16 cellular contexts compared by ENCODE assay signal in the genomic region with DNA sequence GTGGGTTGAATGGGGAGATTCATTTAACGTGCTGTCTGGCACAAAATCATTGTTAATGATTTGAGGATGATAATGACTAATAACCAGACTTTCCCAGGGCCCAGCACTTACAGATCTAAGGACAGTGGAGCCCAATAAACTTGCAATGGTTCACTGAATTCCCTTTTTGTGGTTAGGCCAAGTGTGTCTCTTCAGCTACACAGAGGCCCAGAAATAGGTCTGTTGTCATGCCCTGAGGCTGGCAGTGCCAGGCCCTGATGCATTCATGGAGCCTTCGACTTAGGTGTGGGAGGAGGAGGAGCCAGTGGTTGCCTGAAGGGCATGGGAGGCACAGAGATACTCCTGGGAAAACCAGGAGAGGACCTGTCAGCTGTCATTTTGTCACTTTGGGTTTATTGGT. TPM values are rescaled to one million over a fixed set of nuclear protein-coding genes. Genes with fewer than 3 reads are reported as not detected.
DNase-seq lines count a peak whose midpoint lies in the region; ATAC-seq and TF ChIP-seq lines count a peak whose summit lies in the region.
"Had no signal": no experiment of that assay in that cellular context is flagged by ENCODE, and none has a peak within 500 bp of the region (broad histone marks: within the 10 kb centered on the region; RNA-seq: fewer than 3 reads in every experiment).

No MANE protein-coding gene starts in this region.

- TF ChIP-seq CTCF in epithelial cell of proximal tubule (conservative IDR thresholded peaks at IDR 0.05; ENCODE audit: low read depth, low read length) (no peak), neural crest cell (conservative IDR thresholded peaks at IDR 0.05) (no peak)

- H3K4me1 Mint-ChIP-seq in neural crest cell, result peaks cover 19% of the 10 kb centered on the region
- H3K4me1 Mint-ChIP-seq: CD14-positive monocyte had no signal

- no peaks in the 10 kb centered on the region for H3K36me3 Mint-ChIP-seq in neural crest cell (ENCODE audit: low read depth)
- H3K36me3 Mint-ChIP-seq: CD14-positive monocyte; stimulated activated naive B cell treated with anti-CD40 and anti-IgM and Interleukin-4, amounts not matched to agents 10 μg/mL and 1 μg/mL and 100 μg/mL, for 72 hours had no signal

- H3K27me3 Mint-ChIP-seq in neural crest cell (ENCODE audit: low read depth), result no peaks in the 10 kb centered on the region

- H3K9me3 Mint-ChIP-seq in neural crest cell, result no peaks in the 10 kb centered on the region
- H3K9me3 Mint-ChIP-seq: CD14-positive monocyte; stimulated activated naive B cell treated with anti-CD40 and anti-IgM and Interleukin-4, amounts not matched to agents 10 μg/mL and 1 μg/mL and 100 μg/mL, for 72 hours had no signal

- H3K4me3 Mint-ChIP-seq in neural crest cell, result no peak overlapping the region
- H3K4me3 Mint-ChIP-seq: CD14-positive monocyte; stimulated activated naive B cell treated with anti-CD40 and anti-IgM and Interleukin-4, amounts not matched to agents 10 μg/mL and 1 μg/mL and 100 μg/mL, for 72 hours had no signal

- DNase-seq in DMS79 (lab: John Stamatoyannopoulos, UW) (peak; percentile 60), NCI-H2029 (lab: John Stamatoyannopoulos, UW) (peak; percentile 68), epithelial cell of proximal tubule (ENCODE audit: low read depth) (peak; percentile 99), neural crest cell (ENCODE audit: low read depth, low spot score) (no peak), NCI-H146 treated with DMSO at 0.1 percent for 48 hours (lab: John Stamatoyannopoulos, UW; ENCODE audit: unreplicated experiment) (no peak)
- DNase-seq: activated T-cell treated with anti-CD3 and anti-CD28 coated beads for 4 hours; central memory CD4-positive, alpha-beta T cell; GF-D8; GOT3; kidney; NCI-H1930; stimulated activated naive B cell treated with anti-CD40 and anti-IgM and Interleukin-4, amounts not matched to agents 10 μg/mL and 1 μg/mL and 100 μg/mL, for 72 hours; uterus had no signal

- H3K27ac Mint-ChIP-seq in neural crest cell (ENCODE audit: unreplicated experiment), result peak overlapping the region; percentile 78
- H3K27ac Mint-ChIP-seq: CD14-positive monocyte; stimulated activated naive B cell treated with anti-CD40 and anti-IgM and Interleukin-4, amounts not matched to agents 10 μg/mL and 1 μg/mL and 100 μg/mL, for 72 hours had no signal

- no peak for ATAC-seq in GM19328 (IDR thresholded peaks at IDR 0.05; ENCODE audit: unreplicated experiment)
- no peak for ATAC-seq in HG02938 (IDR thresholded peaks at IDR 0.05; ENCODE audit: unreplicated experiment)

- H3K4me3 ChIP-seq in epithelial cell of proximal tubule (ENCODE audit: low read depth, low read length), result no peak overlapping the region
- H3K4me3 ChIP-seq: uterus had no signal

RNA-seq across cellular contexts. Expression of a gene that starts 56.1 kb away (rescaled TPM):
- total RNA-seq in epithelial cell of proximal tubule (9.0 and 14.1 TPM in 2 replicates), neural crest cell (14.2 and 14.5 TPM in 2 replicates)

Comparison
In these comparisons a context has a peak if more than half of its experiments do, and no peak if none do; other contexts are left out.
1. DNase-seq: peak in DMS79 (single experiment), NCI-H2029 (single experiment) and epithelial cell of proximal tubule (single experiment); none in neural crest cell (single experiment) and NCI-H146 treated with DMSO at 0.1 percent for 48 hours (single experiment).